1 cellular context compared by ENCODE assay signal in the genomic region with DNA sequence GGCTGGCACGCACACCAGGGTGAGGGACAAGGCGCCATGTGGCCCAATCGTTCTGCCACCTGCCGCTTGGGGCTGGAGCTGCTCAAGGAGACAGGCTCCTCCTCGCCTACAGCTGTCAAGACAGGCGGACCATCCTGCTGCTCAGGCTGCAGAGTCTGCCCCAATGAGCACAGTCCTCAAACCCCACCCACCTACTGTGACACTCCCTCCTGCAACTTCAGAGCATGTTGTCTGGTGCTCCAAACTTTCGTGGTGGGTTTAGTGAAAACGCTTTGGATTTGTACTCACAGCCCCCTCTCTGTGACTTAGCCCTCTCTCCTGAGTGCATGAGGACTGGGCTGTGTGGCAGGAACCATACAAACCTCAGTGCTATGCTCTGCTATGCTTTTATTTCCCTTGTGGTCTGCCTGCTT.
TF ChIP-seq lines count a peak whose summit lies in the region.

No MANE protein-coding gene starts in this region.

TF ChIP-seq in K562, 482 proteins besides CTCF, POLR2A, EP300 and RAD21:
- TF ChIP-seq CEBPG (CRISPR knock-in tag; IDR thresholded peaks at IDR 0.05) (no peak), CEBPG (tag; conservative IDR thresholded peaks at IDR 0.05 in 1 of 2, IDR thresholded peaks at IDR 0.05 in 1 of 2) (no peak), PHB2 (IDR thresholded peaks at IDR 0.05; ENCODE audit: low read depth) (no peak), ILK (tag; IDR thresholded peaks at IDR 0.05; ENCODE audit: borderline replicate concordance, low read depth) (no peak), CTBP1 (IDR thresholded peaks at IDR 0.05; ENCODE audit: borderline replicate concordance) (peak; percentile 21; the same call in 1 of the 2 replicates), NRF1 (conservative IDR thresholded peaks at IDR 0.05 in 1 of 2, IDR thresholded peaks at IDR 0.05 in 1 of 2) (peak; percentile 41 to 52; a peak in 2 of 4 replicates), BRD4 (IDR thresholded peaks at IDR 0.05) (no peak), TSC22D4 (tag; IDR thresholded peaks at IDR 0.05) (no peak), MYC (IDR thresholded peaks at IDR 0.05; ENCODE audit: low read depth, low read length) (0 out of 2 replicates have a peak, but pooled peaks have one; percentile 28), MYC (CRISPR knock-in tag; IDR thresholded peaks at IDR 0.05; ENCODE audit: borderline replicate concordance, low read depth) (no peak), TEAD2 (tag; IDR thresholded peaks at IDR 0.05) (no peak), TAF1 (IDR thresholded peaks at IDR 0.05; ENCODE audit: control insufficient read depth, extremely low read depth, insufficient read depth, low read length, severe bottlenecking) (no peak)
- TF ChIP-seq, protein P1, sequence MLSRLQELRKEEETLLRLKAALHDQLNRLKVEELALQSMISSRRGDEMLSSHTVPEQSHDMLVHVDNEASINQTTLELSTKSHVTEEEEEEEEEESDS (CRISPR knock-in tag; IDR thresholded peaks at IDR 0.05): no peak
- TF ChIP-seq, protein P2, sequence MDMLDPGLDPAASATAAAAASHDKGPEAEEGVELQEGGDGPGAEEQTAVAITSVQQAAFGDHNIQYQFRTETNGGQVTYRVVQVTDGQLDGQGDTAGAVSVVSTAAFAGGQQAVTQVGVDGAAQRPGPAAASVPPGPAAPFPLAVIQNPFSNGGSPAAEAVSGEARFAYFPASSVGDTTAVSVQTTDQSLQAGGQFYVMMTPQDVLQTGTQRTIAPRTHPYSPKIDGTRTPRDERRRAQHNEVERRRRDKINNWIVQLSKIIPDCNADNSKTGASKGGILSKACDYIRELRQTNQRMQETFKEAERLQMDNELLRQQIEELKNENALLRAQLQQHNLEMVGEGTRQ (CRISPR knock-in tag; IDR thresholded peaks at IDR 0.05): no peak
- TF ChIP-seq, protein P3, sequence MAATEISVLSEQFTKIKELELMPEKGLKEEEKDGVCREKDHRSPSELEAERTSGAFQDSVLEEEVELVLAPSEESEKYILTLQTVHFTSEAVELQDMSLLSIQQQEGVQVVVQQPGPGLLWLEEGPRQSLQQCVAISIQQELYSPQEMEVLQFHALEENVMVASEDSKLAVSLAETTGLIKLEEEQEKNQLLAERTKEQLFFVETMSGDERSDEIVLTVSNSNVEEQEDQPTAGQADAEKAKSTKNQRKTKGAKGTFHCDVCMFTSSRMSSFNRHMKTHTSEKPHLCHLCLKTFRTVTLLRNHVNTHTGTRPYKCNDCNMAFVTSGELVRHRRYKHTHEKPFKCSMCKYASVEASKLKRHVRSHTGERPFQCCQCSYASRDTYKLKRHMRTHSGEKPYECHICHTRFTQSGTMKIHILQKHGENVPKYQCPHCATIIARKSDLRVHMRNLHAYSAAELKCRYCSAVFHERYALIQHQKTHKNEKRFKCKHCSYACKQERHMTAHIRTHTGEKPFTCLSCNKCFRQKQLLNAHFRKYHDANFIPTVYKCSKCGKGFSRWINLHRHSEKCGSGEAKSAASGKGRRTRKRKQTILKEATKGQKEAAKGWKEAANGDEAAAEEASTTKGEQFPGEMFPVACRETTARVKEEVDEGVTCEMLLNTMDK (IDR thresholded peaks at IDR 0.05; ENCODE audit: borderline replicate concordance, insufficient read depth, low read depth, low read length, poor library complexity, severe bottlenecking): peak; percentile 68
- TF ChIP-seq, protein P4, sequence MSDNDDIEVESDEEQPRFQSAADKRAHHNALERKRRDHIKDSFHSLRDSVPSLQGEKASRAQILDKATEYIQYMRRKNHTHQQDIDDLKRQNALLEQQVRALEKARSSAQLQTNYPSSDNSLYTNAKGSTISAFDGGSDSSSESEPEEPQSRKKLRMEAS (CRISPR knock-in tag; IDR thresholded peaks at IDR 0.05): peak; percentile 51; the same call in 1 of the 2 replicates
- TF ChIP-seq, protein P5, sequence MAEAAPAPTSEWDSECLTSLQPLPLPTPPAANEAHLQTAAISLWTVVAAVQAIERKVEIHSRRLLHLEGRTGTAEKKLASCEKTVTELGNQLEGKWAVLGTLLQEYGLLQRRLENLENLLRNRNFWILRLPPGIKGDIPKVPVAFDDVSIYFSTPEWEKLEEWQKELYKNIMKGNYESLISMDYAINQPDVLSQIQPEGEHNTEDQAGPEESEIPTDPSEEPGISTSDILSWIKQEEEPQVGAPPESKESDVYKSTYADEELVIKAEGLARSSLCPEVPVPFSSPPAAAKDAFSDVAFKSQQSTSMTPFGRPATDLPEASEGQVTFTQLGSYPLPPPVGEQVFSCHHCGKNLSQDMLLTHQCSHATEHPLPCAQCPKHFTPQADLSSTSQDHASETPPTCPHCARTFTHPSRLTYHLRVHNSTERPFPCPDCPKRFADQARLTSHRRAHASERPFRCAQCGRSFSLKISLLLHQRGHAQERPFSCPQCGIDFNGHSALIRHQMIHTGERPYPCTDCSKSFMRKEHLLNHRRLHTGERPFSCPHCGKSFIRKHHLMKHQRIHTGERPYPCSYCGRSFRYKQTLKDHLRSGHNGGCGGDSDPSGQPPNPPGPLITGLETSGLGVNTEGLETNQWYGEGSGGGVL (CRISPR knock-in tag; IDR thresholded peaks at IDR 0.05): no peak
- TF ChIP-seq, protein P6, sequence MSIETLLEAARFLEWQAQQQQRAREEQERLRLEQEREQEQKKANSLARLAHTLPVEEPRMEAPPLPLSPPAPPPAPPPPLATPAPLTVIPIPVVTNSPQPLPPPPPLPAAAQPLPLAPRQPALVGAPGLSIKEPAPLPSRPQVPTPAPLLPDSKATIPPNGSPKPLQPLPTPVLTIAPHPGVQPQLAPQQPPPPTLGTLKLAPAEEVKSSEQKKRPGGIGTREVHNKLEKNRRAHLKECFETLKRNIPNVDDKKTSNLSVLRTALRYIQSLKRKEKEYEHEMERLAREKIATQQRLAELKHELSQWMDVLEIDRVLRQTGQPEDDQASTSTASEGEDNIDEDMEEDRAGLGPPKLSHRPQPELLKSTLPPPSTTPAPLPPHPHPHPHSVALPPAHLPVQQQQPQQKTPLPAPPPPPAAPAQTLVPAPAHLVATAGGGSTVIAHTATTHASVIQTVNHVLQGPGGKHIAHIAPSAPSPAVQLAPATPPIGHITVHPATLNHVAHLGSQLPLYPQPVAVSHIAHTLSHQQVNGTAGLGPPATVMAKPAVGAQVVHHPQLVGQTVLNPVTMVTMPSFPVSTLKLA (conservative IDR thresholded peaks at IDR 0.05): 0 out of 4 replicates have a peak, but pooled peaks of 1 of the 2 experiments have one; percentile 30
- TF ChIP-seq, protein P7, sequence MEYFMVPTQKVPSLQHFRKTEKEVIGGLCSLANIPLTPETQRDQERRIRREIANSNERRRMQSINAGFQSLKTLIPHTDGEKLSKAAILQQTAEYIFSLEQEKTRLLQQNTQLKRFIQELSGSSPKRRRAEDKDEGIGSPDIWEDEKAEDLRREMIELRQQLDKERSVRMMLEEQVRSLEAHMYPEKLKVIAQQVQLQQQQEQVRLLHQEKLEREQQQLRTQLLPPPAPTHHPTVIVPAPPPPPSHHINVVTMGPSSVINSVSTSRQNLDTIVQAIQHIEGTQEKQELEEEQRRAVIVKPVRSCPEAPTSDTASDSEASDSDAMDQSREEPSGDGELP (CRISPR knock-in tag; IDR thresholded peaks at IDR 0.05; ENCODE audit: borderline replicate concordance): peak; percentile 75; the same call in 1 of the 2 replicates
